18 cellular contexts compared by ENCODE assay signal in the genomic region with DNA sequence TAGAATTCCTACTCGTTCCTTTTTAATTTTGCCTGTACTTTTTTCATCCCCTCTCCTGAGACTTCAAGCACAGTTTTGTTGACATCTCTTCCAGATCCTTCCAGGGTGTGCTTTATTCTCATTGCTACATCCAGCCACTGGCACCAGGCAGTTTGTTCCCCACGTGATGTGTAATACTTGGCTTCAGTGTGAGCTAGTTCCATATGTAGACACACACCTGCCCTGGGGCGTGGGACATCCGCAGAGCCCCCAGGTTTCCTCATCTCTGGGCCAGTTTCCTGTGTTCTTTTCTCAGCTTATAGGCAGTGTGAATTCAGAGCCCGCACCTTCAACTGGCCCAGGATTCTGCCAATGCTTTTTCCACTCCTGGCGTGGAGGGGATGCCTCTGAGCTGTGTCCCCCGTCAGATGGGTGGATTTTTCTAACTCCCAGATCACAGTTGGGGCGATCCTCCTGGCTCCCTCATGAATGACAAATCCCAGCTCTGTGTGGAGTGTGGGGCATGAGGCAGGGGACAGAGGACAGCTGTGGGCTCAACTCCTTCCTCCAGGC. TPM values are rescaled to one million over a fixed set of nuclear protein-coding genes. Genes with fewer than 3 reads are reported as not detected.
A peak's percentile ranks its signal among the peaks of the same experiment; 100 is the strongest.
DNase-seq lines count a peak whose midpoint lies in the region; ATAC-seq and TF ChIP-seq lines count a peak whose summit lies in the region.
"Had no signal": no experiment of that assay in that cellular context is flagged by ENCODE, and none has a peak within 500 bp of the region (broad histone marks: within the 10 kb centered on the region; RNA-seq: fewer than 3 reads in every experiment).

No MANE protein-coding gene starts in this region.

- POLR2A ChIA-PET in activated naive CD8-positive, alpha-beta T cell treated with anti-CD3 and anti-CD28 coated beads, Interleukin-2, amount 10 ng/mL, durations not matched to agents 7 days and 5 days (lab: Charles Lee): interaction anchor here (1.0 kb wide), 1 partner anchor 37 kb away, joined by 3 read pairs; no protein-coding TSS in a partner anchor

- TF ChIP-seq EP300 in ovary (IDR thresholded peaks at IDR 0.05): no peak

- H3K36me3 ChIP-seq in ovary (no peaks in the 10 kb centered on the region), brain microvascular endothelial cell (replicated peaks) (no peaks in the 10 kb centered on the region)

- no peak for DNase-seq in activated naive CD8-positive, alpha-beta T cell treated with anti-CD3 and anti-CD28 coated beads, Interleukin-2, amount 10 ng/mL, durations not matched to agents 7 days and 5 days
- DNase-seq in activated naive CD8-positive, alpha-beta T cell treated with anti-CD3 and anti-CD28 coated beads for 36 hours: no peak
- no peak for DNase-seq in activated naive CD8-positive, alpha-beta T cell treated with anti-CD3 and anti-CD28 coated beads, Interleukin-2, amount 50 U/mL, for 24 hours
- no peak for DNase-seq in stimulated activated naive B cell treated with anti-CD40 and anti-IgM and Interleukin-4, amounts not matched to agents 10 μg/mL and 1 μg/mL and 100 μg/mL, for 72 hours
- DNase-seq in cerebellar nuclear complex (lab: John Stamatoyannopoulos, UW) (no peak), ovary (no peak), brain microvascular endothelial cell (no peak)
- DNase-seq: 8988T; AML-193; CD8-positive, alpha-beta T cell; COR-L47; DND-41; GDM1; GOT3; H9; IMR-90 had no signal

- no peaks in the 10 kb centered on the region for H3K27me3 Mint-ChIP-seq in activated naive CD8-positive, alpha-beta T cell treated with anti-CD3 and anti-CD28 coated beads, Interleukin-2, amount 10 ng/mL, durations not matched to agents 7 days and 5 days
- no peaks in the 10 kb centered on the region for H3K27me3 Mint-ChIP-seq in activated naive CD8-positive, alpha-beta T cell treated with anti-CD3 and anti-CD28 coated beads for 36 hours
- H3K27me3 Mint-ChIP-seq in activated naive CD8-positive, alpha-beta T cell treated with anti-CD3 and anti-CD28 coated beads, Interleukin-2, amount 50 U/mL, for 24 hours: no peaks in the 10 kb centered on the region
- H3K27me3 Mint-ChIP-seq in stimulated activated naive B cell treated with anti-CD40 and anti-IgM and Interleukin-4, amounts not matched to agents 10 μg/mL and 1 μg/mL and 100 μg/mL, for 72 hours: peaks cover 0 to 3% of the 10 kb centered on the region in 2 donors

- no peaks in the 10 kb centered on the region for H3K9me3 ChIP-seq in ovary

- H3K4me3 ChIP-seq in ovary (no peak overlapping the region), brain microvascular endothelial cell (ENCODE audit: low read depth, low read length) (no peak overlapping the region)

- H3K4me3 Mint-ChIP-seq in activated naive CD8-positive, alpha-beta T cell treated with anti-CD3 and anti-CD28 coated beads, Interleukin-2, amount 10 ng/mL, durations not matched to agents 7 days and 5 days: peak overlapping the region; percentile 12
- no peak overlapping the region for H3K4me3 Mint-ChIP-seq in activated naive CD8-positive, alpha-beta T cell treated with anti-CD3 and anti-CD28 coated beads for 36 hours
- H3K4me3 Mint-ChIP-seq in activated naive CD8-positive, alpha-beta T cell treated with anti-CD3 and anti-CD28 coated beads, Interleukin-2, amount 50 U/mL, for 24 hours: no peak overlapping the region
- no peak overlapping the region for H3K4me3 Mint-ChIP-seq in stimulated activated naive B cell treated with anti-CD40 and anti-IgM and Interleukin-4, amounts not matched to agents 10 μg/mL and 1 μg/mL and 100 μg/mL, for 72 hours
- H3K4me3 Mint-ChIP-seq: CD8-positive, alpha-beta T cell; H9 had no signal

- H3K27me3 ChIP-seq in ovary (no peaks in the 10 kb centered on the region), brain microvascular endothelial cell (replicated peaks) (no peaks in the 10 kb centered on the region)

- intact Hi-C loops in ovary (cut with DNase I): no loop called here

- in situ Hi-C loops in brain microvascular endothelial cell (cut with HindIII; ENCODE audit: low pct_ligation_motif_present, low sequenced_read_pairs): no loop called here

- H3K27ac Mint-ChIP-seq in activated naive CD8-positive, alpha-beta T cell treated with anti-CD3 and anti-CD28 coated beads, Interleukin-2, amount 10 ng/mL, durations not matched to agents 7 days and 5 days: no peak overlapping the region
- H3K27ac Mint-ChIP-seq in activated naive CD8-positive, alpha-beta T cell treated with anti-CD3 and anti-CD28 coated beads for 36 hours: no peak overlapping the region
- H3K27ac Mint-ChIP-seq in activated naive CD8-positive, alpha-beta T cell treated with anti-CD3 and anti-CD28 coated beads, Interleukin-2, amount 50 U/mL, for 24 hours: peak overlapping the region; percentile 6
- H3K27ac Mint-ChIP-seq in stimulated activated naive B cell treated with anti-CD40 and anti-IgM and Interleukin-4, amounts not matched to agents 10 μg/mL and 1 μg/mL and 100 μg/mL, for 72 hours: peak overlapping the region; percentile 45
- H3K27ac Mint-ChIP-seq: CD14-positive monocyte; CD8-positive, alpha-beta T cell had no signal

- TF ChIP-seq CTCF in ovary (IDR thresholded peaks at IDR 0.05) (no peak), brain microvascular endothelial cell (IDR thresholded peaks at IDR 0.05; ENCODE audit: low read depth, low read length, missing control alignments) (no peak)

- H3K27ac ChIP-seq in ovary (no peak overlapping the region), brain microvascular endothelial cell (no peak overlapping the region)

- peaks cover 22% of the 10 kb centered on the region for H3K4me1 Mint-ChIP-seq in activated naive CD8-positive, alpha-beta T cell treated with anti-CD3 and anti-CD28 coated beads, Interleukin-2, amount 10 ng/mL, durations not matched to agents 7 days and 5 days
- H3K4me1 Mint-ChIP-seq in activated naive CD8-positive, alpha-beta T cell treated with anti-CD3 and anti-CD28 coated beads for 36 hours: peaks cover 23% of the 10 kb centered on the region
- peaks cover 16% of the 10 kb centered on the region for H3K4me1 Mint-ChIP-seq in activated naive CD8-positive, alpha-beta T cell treated with anti-CD3 and anti-CD28 coated beads, Interleukin-2, amount 50 U/mL, for 24 hours
- H3K4me1 Mint-ChIP-seq in stimulated activated naive B cell treated with anti-CD40 and anti-IgM and Interleukin-4, amounts not matched to agents 10 μg/mL and 1 μg/mL and 100 μg/mL, for 72 hours: peaks cover 20 to 29% of the 10 kb centered on the region in 2 donors

- WGBS in ovary, 3 donors: 73 to 82% (median 75%) methylated on average over 8 of the region's 8 CpGs

- H3K36me3 Mint-ChIP-seq in activated naive CD8-positive, alpha-beta T cell treated with anti-CD3 and anti-CD28 coated beads, Interleukin-2, amount 10 ng/mL, durations not matched to agents 7 days and 5 days: peaks cover 4% of the 10 kb centered on the region
- peaks cover 8% of the 10 kb centered on the region for H3K36me3 Mint-ChIP-seq in activated naive CD8-positive, alpha-beta T cell treated with anti-CD3 and anti-CD28 coated beads for 36 hours
- no peaks in the 10 kb centered on the region for H3K36me3 Mint-ChIP-seq in activated naive CD8-positive, alpha-beta T cell treated with anti-CD3 and anti-CD28 coated beads, Interleukin-2, amount 50 U/mL, for 24 hours (ENCODE audit: low read depth)
- H3K36me3 Mint-ChIP-seq in stimulated activated naive B cell treated with anti-CD40 and anti-IgM and Interleukin-4, amounts not matched to agents 10 μg/mL and 1 μg/mL and 100 μg/mL, for 72 hours: no peaks in the 10 kb centered on the region
- H3K36me3 Mint-ChIP-seq: CD14-positive monocyte; CD8-positive, alpha-beta T cell had no signal

- no peaks in the 10 kb centered on the region for H3K4me1 ChIP-seq in ovary (ENCODE audit: insufficient read depth)

- no peak for TF ChIP-seq POLR2A in ovary (IDR thresholded peaks at IDR 0.05)

- H3K9me3 Mint-ChIP-seq in activated naive CD8-positive, alpha-beta T cell treated with anti-CD3 and anti-CD28 coated beads, Interleukin-2, amount 10 ng/mL, durations not matched to agents 7 days and 5 days: no peaks in the 10 kb centered on the region
- H3K9me3 Mint-ChIP-seq in activated naive CD8-positive, alpha-beta T cell treated with anti-CD3 and anti-CD28 coated beads for 36 hours: peaks cover 6% of the 10 kb centered on the region
- H3K9me3 Mint-ChIP-seq in activated naive CD8-positive, alpha-beta T cell treated with anti-CD3 and anti-CD28 coated beads, Interleukin-2, amount 50 U/mL, for 24 hours: no peaks in the 10 kb centered on the region
- no peaks in the 10 kb centered on the region for H3K9me3 Mint-ChIP-seq in stimulated activated naive B cell treated with anti-CD40 and anti-IgM and Interleukin-4, amounts not matched to agents 10 μg/mL and 1 μg/mL and 100 μg/mL, for 72 hours
- H3K9me3 Mint-ChIP-seq: CD8-positive, alpha-beta T cell; H9 had no signal

- ATAC-seq in activated naive CD8-positive, alpha-beta T cell treated with anti-CD3 and anti-CD28 coated beads, Interleukin-2, amount 10 ng/mL, durations not matched to agents 7 days and 5 days (ENCODE audit: low read depth): no peak
- no peak for ATAC-seq in activated naive CD8-positive, alpha-beta T cell treated with anti-CD3 and anti-CD28 coated beads, Interleukin-2, amount 50 U/mL, for 24 hours
- ATAC-seq in stimulated activated naive B cell treated with anti-CD40 and anti-IgM and Interleukin-4, amounts not matched to agents 10 μg/mL and 1 μg/mL and 100 μg/mL, for 72 hours (replicated peaks): no peak
- ATAC-seq: CD8-positive, alpha-beta T cell had no signal

RNA-seq across cellular contexts. Expression of a gene that starts 46.6 kb away (rescaled TPM):
- not detected for total RNA-seq in activated naive CD8-positive, alpha-beta T cell treated with anti-CD3 and anti-CD28 coated beads, Interleukin-2, amount 10 ng/mL, durations not matched to agents 7 days and 5 days
- not detected for total RNA-seq in activated naive CD8-positive, alpha-beta T cell treated with anti-CD3 and anti-CD28 coated beads for 36 hours
- total RNA-seq in ovary: under 1 TPM in 2 of 7 donors, not detected in 5; 0.05 to 0.17 TPM
- under 1 TPM in 1 of 2 donors, not detected in 1; 0.04 TPM for polyA plus RNA-seq in ovary
- total RNA-seq: CD8-positive, alpha-beta T cell; H9; HT-29; IMR-90 had no signal
- polyA plus RNA-seq: CD14-positive monocyte, IMR-90 had no signal

Comparison
In these comparisons a context has a peak if more than half of its experiments do, and no peak if none do; other contexts are left out.
1. H3K27ac Mint-ChIP-seq: peak in activated naive CD8-positive, alpha-beta T cell treated with anti-CD3 and anti-CD28 coated beads, Interleukin-2, amount 50 U/mL, for 24 hours (single experiment) and stimulated activated naive B cell treated with anti-CD40 and anti-IgM and Interleukin-4, amounts not matched to agents 10 μg/mL and 1 μg/mL and 100 μg/mL, for 72 hours (single experiment); none in activated naive CD8-positive, alpha-beta T cell treated with anti-CD3 and anti-CD28 coated beads, Interleukin-2, amount 10 ng/mL, durations not matched to agents 7 days and 5 days (single experiment) and activated naive CD8-positive, alpha-beta T cell treated with anti-CD3 and anti-CD28 coated beads for 36 hours (single experiment).